In genomic region chr1:112337028-112337531, GRCh38 we compare ENCODE assay signal across 8 cellular contexts. TPM values are rescaled to one million over a fixed set of nuclear protein-coding genes. Genes with fewer than 3 reads are reported as not detected.
DNase-seq lines count a peak whose midpoint lies in the region; ATAC-seq and TF ChIP-seq lines count a peak whose summit lies in the region.

No MANE protein-coding gene starts in this region.

- no peak overlapping the region for H3K27ac Mint-ChIP-seq in activated CD8-positive, alpha-beta T cell treated with anti-CD3 and anti-CD28 coated beads for 36 hours

- peak overlapping the region; percentile 24 for H3K4me3 Mint-ChIP-seq in activated CD8-positive, alpha-beta T cell treated with anti-CD3 and anti-CD28 coated beads for 36 hours

- DNase-seq in Right ventricle myocardium inferior (ENCODE audit: missing footprints) (peak; percentile 72), cardiac septum (ENCODE audit: low spot score) (no peak), NAMALWA (ENCODE audit: low spot score) (peak; percentile 21), left cardiac atrium (peak; percentile 55), GM19238 (ENCODE audit: insufficient read length, low spot score) (no peak)
- peak; percentile 38 for DNase-seq in activated CD8-positive, alpha-beta T cell treated with anti-CD3 and anti-CD28 coated beads for 36 hours
- peak; percentile 2 to 6 for DNase-seq in stimulated activated CD4-positive, alpha-beta T cell treated with anti-CD3 and anti-CD28 coated beads, Interleukin-2, amount 100 ng/mL, for 48 hours

- no peaks in the 10 kb centered on the region for H3K9me3 Mint-ChIP-seq in activated CD8-positive, alpha-beta T cell treated with anti-CD3 and anti-CD28 coated beads for 36 hours

- peak; percentile 43 for TF ChIP-seq CTCF in activated CD8-positive, alpha-beta T cell treated with anti-CD3 and anti-CD28 coated beads for 36 hours (IDR thresholded peaks at IDR 0.05)

- ATAC-seq in Right ventricle myocardium inferior (peak; percentile 88), left cardiac atrium (peak; percentile 89 to 91), HG03139 (IDR thresholded peaks at IDR 0.05; ENCODE audit: unreplicated experiment) (no peak)
- ATAC-seq in activated CD8-positive, alpha-beta T cell treated with anti-CD3 and anti-CD28 coated beads for 36 hours = peak; percentile 66

- H3K36me3 Mint-ChIP-seq in activated CD8-positive, alpha-beta T cell treated with anti-CD3 and anti-CD28 coated beads for 36 hours (ENCODE audit: low read depth) = no peaks in the 10 kb centered on the region

- CTCF ChIA-PET in activated CD8-positive, alpha-beta T cell treated with anti-CD3 and anti-CD28 coated beads for 36 hours (lab: Charles Lee) = interaction anchor here (0.6 to 1.7 kb wide), 7 partner anchors 8 to 130 kb away, joined by 3 to 5 read pairs (median 4); no protein-coding TSS in a partner anchor

- intact Hi-C loops in Right ventricle myocardium inferior (cut with DNase I) (loop anchor here (2.0 to 5.0 kb wide), 3 partner anchors 280 to 545 kb away; no protein-coding TSS in a partner anchor), cardiac septum (cut with DNase I) (loop anchor here (2.0 to 5.0 kb wide), 3 partner anchors 344 to 545 kb away; no protein-coding TSS in a partner anchor), left cardiac atrium (cut with DNase I) (loop anchor here (5.0 to 10.0 kb wide), 3 partner anchors 345 to 542 kb away; no protein-coding TSS in a partner anchor)
- intact Hi-C loops in activated CD8-positive, alpha-beta T cell treated with anti-CD3 and anti-CD28 coated beads for 36 hours (cut with micrococcal nuclease) = no loop called here

- peaks cover 5% of the 10 kb centered on the region for H3K4me1 Mint-ChIP-seq in activated CD8-positive, alpha-beta T cell treated with anti-CD3 and anti-CD28 coated beads for 36 hours (ENCODE audit: low read depth)

- POLR2A ChIA-PET in activated CD8-positive, alpha-beta T cell treated with anti-CD3 and anti-CD28 coated beads for 36 hours (lab: Charles Lee) = no interaction called here

- H3K27me3 Mint-ChIP-seq in activated CD8-positive, alpha-beta T cell treated with anti-CD3 and anti-CD28 coated beads for 36 hours = peaks cover 12% of the 10 kb centered on the region

RNA-seq across cellular contexts. Expression of gene CTTNBP2NL, which starts 58.9 kb away (rescaled TPM):
- total RNA-seq in Right ventricle myocardium inferior = 12.5 TPM
- 19.1 TPM for total RNA-seq in cardiac septum
- total RNA-seq in activated CD8-positive, alpha-beta T cell treated with anti-CD3 and anti-CD28 coated beads for 36 hours = 1 to 10 TPM; 1.1 to 1.7 TPM
- total RNA-seq in left cardiac atrium = 10 to 100 TPM; 17.1 to 24.3 TPM

Comparison
In these comparisons a context has a peak if more than half of its experiments do, and no peak if none do; other contexts are left out.
1. DNase-seq: peak in Right ventricle myocardium inferior (single experiment), NAMALWA (single experiment), activated CD8-positive, alpha-beta T cell treated with anti-CD3 and anti-CD28 coated beads for 36 hours (single experiment), left cardiac atrium (single experiment) and stimulated activated CD4-positive, alpha-beta T cell treated with anti-CD3 and anti-CD28 coated beads, Interleukin-2, amount 100 ng/mL, for 48 hours (2 of 2); none in cardiac septum (single experiment) and GM19238 (single experiment).